In genomic region chr11:73291196-73291595, GRCh38 we compare ENCODE assay signal across 31 cellular contexts. TPM values are rescaled to one million over a fixed set of nuclear protein-coding genes. Genes with fewer than 3 reads are reported as not detected.
"Had no signal": no experiment of that assay in that cellular context is flagged by ENCODE, and none has a peak within 500 bp of the region (broad histone marks: within the 10 kb centered on the region; RNA-seq: fewer than 3 reads in every experiment).

No MANE protein-coding gene starts in this region.

- DNase-seq: activated CD4-positive, alpha-beta memory T cell treated with anti-CD3 and anti-CD28 coated beads, Interleukin-2, amount 10 ng/mL, durations not matched to agents 7 days and 5 days; activated CD4-positive, alpha-beta T cell treated with anti-CD3 and anti-CD28 coated beads for 4 hours; activated CD4-positive, alpha-beta T cell treated with anti-CD3 and anti-CD28 coated beads, Interleukin-2, amount 10 ng/mL, durations not matched to agents 7 days and 5 days; activated CD4-positive, alpha-beta T cell treated with anti-CD3 and anti-CD28 coated beads, Interleukin-2, amount 50 U/mL, for 4 hours; activated CD4-positive, CD25-positive, alpha-beta regulatory T cell; activated CD4-positive, CD25-positive, alpha-beta regulatory T cell treated with anti-CD3 and anti-CD28 coated beads, Interleukin-2, amount 50 U/mL, for 72 hours; activated CD8-positive, alpha-beta memory T cell treated with anti-CD3 and anti-CD28 coated beads, Interleukin-2, amount 50 U/mL, for 48 hours; activated gamma-delta T cell; activated naive CD4-positive, alpha-beta T cell; activated naive CD4-positive, alpha-beta T cell treated with anti-CD3 and anti-CD28 coated beads, Interleukin-2, amount 10 ng/mL, durations not matched to agents 7 days and 5 days; activated naive CD8-positive, alpha-beta T cell treated with anti-CD3 and anti-CD28 coated beads, Interleukin-2, amount 10 ng/mL, durations not matched to agents 7 days and 5 days; activated T-cell treated with anti-CD3 and anti-CD28 coated beads for 4 hours; activated T-cell treated with anti-CD3 and anti-CD28 coated beads, Interleukin-2, amount 50 U/mL, for 24 hours; activated T-cell treated with anti-CD3 and anti-CD28 coated beads, Interleukin-2, amount 50 U/mL, for 72 hours; brain microvascular endothelial cell; cortex of kidney; effector CD8-positive, alpha-beta T cell; esophagus squamous epithelium; foreskin melanocyte; T-helper 2 cell had no signal

- H3K9me3 ChIP-seq: esophagus squamous epithelium, gastroesophageal sphincter had no signal

- H3K27me3 ChIP-seq: brain microvascular endothelial cell, esophagus squamous epithelium, gastroesophageal sphincter had no signal

- ATAC-seq: activated naive CD4-positive, alpha-beta T cell treated with anti-CD3 and anti-CD28 coated beads, Interleukin-2, amount 50 U/mL, for 72 hours; activated T-cell treated with anti-CD3 and anti-CD28 coated beads, Interleukin-2, amount 50 U/mL, for 72 hours; gastroesophageal sphincter had no signal

- H3K4me3 ChIP-seq: esophagus squamous epithelium, gastroesophageal sphincter had no signal

- H3K27ac Mint-ChIP-seq: activated CD4-positive, alpha-beta memory T cell treated with anti-CD3 and anti-CD28 coated beads, Interleukin-2, amount 10 ng/mL, durations not matched to agents 7 days and 5 days; activated CD4-positive, alpha-beta T cell treated with anti-CD3 and anti-CD28 coated beads, Interleukin-2, amount 10 ng/mL, durations not matched to agents 7 days and 5 days; activated naive CD4-positive, alpha-beta T cell treated with anti-CD3 and anti-CD28 coated beads, Interleukin-2, amount 10 ng/mL, durations not matched to agents 7 days and 5 days; activated naive CD4-positive, alpha-beta T cell treated with anti-CD3 and anti-CD28 coated beads, Interleukin-2, amount 50 U/mL, for 72 hours; activated naive CD8-positive, alpha-beta T cell treated with anti-CD3 and anti-CD28 coated beads, Interleukin-2, amount 10 ng/mL, durations not matched to agents 7 days and 5 days; activated T-cell treated with anti-CD3 and anti-CD28 coated beads, Interleukin-2, amount 50 U/mL, for 24 hours; activated T-cell treated with anti-CD3 and anti-CD28 coated beads, Interleukin-2, amount 50 U/mL, for 72 hours had no signal

- H3K36me3 Mint-ChIP-seq: activated naive CD4-positive, alpha-beta T cell treated with anti-CD3 and anti-CD28 coated beads, Interleukin-2, amount 10 ng/mL, durations not matched to agents 7 days and 5 days; activated naive CD4-positive, alpha-beta T cell treated with anti-CD3 and anti-CD28 coated beads, Interleukin-2, amount 50 U/mL, for 72 hours; activated naive CD8-positive, alpha-beta T cell treated with anti-CD3 and anti-CD28 coated beads, Interleukin-2, amount 10 ng/mL, durations not matched to agents 7 days and 5 days had no signal

- FAIRE-seq: astrocyte, bronchial epithelial cell, colon, endometrium, endothelial cell of umbilical vein had no signal

- H3K36me3 ChIP-seq: brain microvascular endothelial cell, esophagus squamous epithelium, gastroesophageal sphincter had no signal

- H3K27me3 Mint-ChIP-seq: central memory CD8-positive, alpha-beta T cell had no signal

- H3K27ac ChIP-seq: brain microvascular endothelial cell, epithelial cell of prostate, esophagus squamous epithelium, gastroesophageal sphincter had no signal

- H3K9me3 Mint-ChIP-seq: activated CD4-positive, alpha-beta memory T cell treated with anti-CD3 and anti-CD28 coated beads, Interleukin-2, amount 10 ng/mL, durations not matched to agents 7 days and 5 days; activated CD4-positive, alpha-beta T cell treated with anti-CD3 and anti-CD28 coated beads, Interleukin-2, amount 10 ng/mL, durations not matched to agents 7 days and 5 days; activated naive CD4-positive, alpha-beta T cell treated with anti-CD3 and anti-CD28 coated beads, Interleukin-2, amount 10 ng/mL, durations not matched to agents 7 days and 5 days; activated naive CD4-positive, alpha-beta T cell treated with anti-CD3 and anti-CD28 coated beads, Interleukin-2, amount 50 U/mL, for 72 hours; activated naive CD8-positive, alpha-beta T cell treated with anti-CD3 and anti-CD28 coated beads, Interleukin-2, amount 10 ng/mL, durations not matched to agents 7 days and 5 days; activated T-cell treated with anti-CD3 and anti-CD28 coated beads, Interleukin-2, amount 50 U/mL, for 24 hours; activated T-cell treated with anti-CD3 and anti-CD28 coated beads, Interleukin-2, amount 50 U/mL, for 72 hours; central memory CD8-positive, alpha-beta T cell had no signal

- H3K4me3 Mint-ChIP-seq: activated CD4-positive, alpha-beta memory T cell treated with anti-CD3 and anti-CD28 coated beads, Interleukin-2, amount 10 ng/mL, durations not matched to agents 7 days and 5 days; activated CD4-positive, alpha-beta T cell treated with anti-CD3 and anti-CD28 coated beads, Interleukin-2, amount 10 ng/mL, durations not matched to agents 7 days and 5 days; activated naive CD4-positive, alpha-beta T cell treated with anti-CD3 and anti-CD28 coated beads, Interleukin-2, amount 10 ng/mL, durations not matched to agents 7 days and 5 days; activated naive CD8-positive, alpha-beta T cell treated with anti-CD3 and anti-CD28 coated beads, Interleukin-2, amount 10 ng/mL, durations not matched to agents 7 days and 5 days; activated T-cell treated with anti-CD3 and anti-CD28 coated beads, Interleukin-2, amount 50 U/mL, for 24 hours; activated T-cell treated with anti-CD3 and anti-CD28 coated beads, Interleukin-2, amount 50 U/mL, for 72 hours; central memory CD8-positive, alpha-beta T cell had no signal

RNA-seq across cellular contexts. Expression of gene ARHGEF17, which starts 16.9 kb away (rescaled TPM):
- total RNA-seq: activated CD4-positive, alpha-beta T cell treated with anti-CD3 and anti-CD28 coated beads, Interleukin-2, amount 10 ng/mL, durations not matched to agents 7 days and 5 days; activated naive CD8-positive, alpha-beta T cell treated with anti-CD3 and anti-CD28 coated beads, Interleukin-2, amount 10 ng/mL, durations not matched to agents 7 days and 5 days; T-helper 1 cell treated with Interleukin-12 subunit alpha and Interleukin-12 subunit beta and Interleukin-4 antibody, amounts not matched to agents 30 ng/mL and 1 ng/mL, for 36 hours had no signal

RNA-seq across cellular contexts. Expression of gene P2RY6, which starts 19.1 kb away (rescaled TPM):
- total RNA-seq: activated CD4-positive, alpha-beta memory T cell treated with anti-CD3 and anti-CD28 coated beads, Interleukin-2, amount 10 ng/mL, durations not matched to agents 7 days and 5 days; activated CD4-positive, alpha-beta T cell treated with anti-CD3 and anti-CD28 coated beads, Interleukin-2, amount 10 ng/mL, durations not matched to agents 7 days and 5 days; activated naive CD4-positive, alpha-beta T cell treated with anti-CD3 and anti-CD28 coated beads, Interleukin-2, amount 50 U/mL, for 72 hours; activated T-cell treated with anti-CD3 and anti-CD28 coated beads, Interleukin-2, amount 50 U/mL, for 72 hours; bronchial epithelial cell; endothelial cell of umbilical vein; fibroblast of villous mesenchyme; T-helper 1 cell treated with Interleukin-12 subunit alpha and Interleukin-12 subunit beta and Interleukin-4 antibody, amounts not matched to agents 30 ng/mL and 1 ng/mL, for 36 hours had no signal
